ENCODE assay signal across 9 cellular contexts in the genomic region with DNA sequence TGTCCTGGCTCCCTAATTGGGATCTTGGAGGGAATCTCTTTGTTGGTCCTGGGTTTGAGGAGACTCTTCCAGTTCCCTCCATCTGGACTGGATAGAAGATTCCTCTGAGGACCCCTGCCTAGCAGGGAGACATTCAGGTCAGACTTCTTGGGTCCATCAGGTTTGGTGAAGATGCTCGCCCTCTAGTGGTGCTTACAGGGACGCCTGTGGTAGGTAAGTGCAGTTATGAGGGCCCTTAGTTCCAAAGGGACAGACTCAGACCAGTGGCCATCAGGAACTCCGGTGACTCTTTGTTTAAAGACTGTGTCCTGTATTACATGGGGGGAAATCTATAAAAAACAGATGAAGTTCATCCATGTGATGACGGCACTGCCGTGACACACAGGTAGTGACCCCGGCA. TPM values are rescaled to one million over a fixed set of nuclear protein-coding genes. Genes with fewer than 3 reads are reported as not detected.
DNase-seq lines count a peak whose midpoint lies in the region; ATAC-seq, FAIRE-seq and TF ChIP-seq lines count a peak whose summit lies in the region.
"Not testable (repeated sequence)": the region's sequence is repeated elsewhere in the genome, so short reads cannot be mapped to it uniquely, and the experiment has no call there.
"Had no signal": no experiment of that assay in that cellular context is flagged by ENCODE, and none has a peak within 500 bp of the region (broad histone marks: within the 10 kb centered on the region; RNA-seq: fewer than 3 reads in every experiment).

No MANE protein-coding gene starts in this region.

- peak; percentile 33; the same call in 1 of the 2 replicates for ATAC-seq in PC-3
- ATAC-seq in GM12878 = peak; percentile 63
- ATAC-seq in right lobe of liver = peak; percentile 64 to 78 (median 68)

- H3K36me3 ChIP-seq in Karpas-422 (ENCODE audit: insufficient read depth, low read length); PC-3 (ENCODE audit: low read depth, low read length); GM12878 (ENCODE audit: control insufficient read depth in 2 of 2, insufficient read depth in 2 of 2, low read length in 1 of 2); right lobe of liver: not testable (repeated sequence)

- not testable (repeated sequence) for H3K79me2 ChIP-seq in Karpas-422 (ENCODE audit: low read length); PC-3 (ENCODE audit: low read length); GM12878 (ENCODE audit: control insufficient read depth, insufficient read depth, low read length)

- CTCF ChIA-PET in PC-3 (lab: Charles Lee); GM12878 (lab: Yijun Ruan, JAX): not testable (repeated sequence)

- not testable (repeated sequence) for H3K9me2 ChIP-seq in Karpas-422 (replicated peaks; ENCODE audit: insufficient read depth, low read length); PC-3 (replicated peaks; ENCODE audit: low read length)

- intact Hi-C loops in PC-3 (cut with micrococcal nuclease); GM12878 (cut with micrococcal nuclease; ENCODE audit: unreplicated experiment); right lobe of liver (cut with DNase I): not testable (repeated sequence)

- H3K27ac ChIP-seq in Karpas-422 (ENCODE audit: low read length); PC-3 (ENCODE audit: low read length); GM12878 (ENCODE audit: control insufficient read depth, insufficient read depth); right lobe of liver: not testable (repeated sequence)

- not testable (repeated sequence) for H3K4me1 ChIP-seq in Karpas-422 (ENCODE audit: low read length); PC-3 (ENCODE audit: insufficient read depth, low read length); GM12878 (ENCODE audit: control insufficient read depth, insufficient read depth, low read length); right lobe of liver

- in situ Hi-C loops in GM12878 (cut with MboI) = not testable (repeated sequence)

- not testable (repeated sequence) for TF ChIP-seq RAD21 in GM12878 (IDR thresholded peaks at IDR 0.05; ENCODE audit: insufficient read depth, low read depth, low read length)

- H3K4me3 ChIP-seq in AG10803 (ENCODE audit: low read length); Karpas-422 (ENCODE audit: low read length); PC-3 (ENCODE audit: low read length); GM12878; right lobe of liver: not testable (repeated sequence)

- H3K4me2 ChIP-seq in Karpas-422 (ENCODE audit: low read depth, low read length, poor library complexity, severe bottlenecking); PC-3 (ENCODE audit: low read length); GM12878 (ENCODE audit: control insufficient read depth, insufficient read depth): not testable (repeated sequence)

- FAIRE-seq in GM12891 (lab: Jason Lieb, UNC) = peak; percentile 61
- not testable (repeated sequence) for FAIRE-seq in GM12878 (lab: Jason Lieb, UNC)

- H3K9me3 ChIP-seq in Karpas-422 (ENCODE audit: low read length); PC-3 (ENCODE audit: low read length); GM12878 (replicated peaks; ENCODE audit: control insufficient read depth, insufficient read depth, low read length); right lobe of liver: not testable (repeated sequence)

- H3K27me3 ChIP-seq in Karpas-422 (ENCODE audit: low read length); PC-3 (ENCODE audit: low read length); GM12878 (replicated peaks in 1 of 2; ENCODE audit: control insufficient read depth in 2 of 2, insufficient read depth in 2 of 2, low read length in 1 of 2); right lobe of liver: not testable (repeated sequence)

- H3F3A ChIP-seq in PC-3 (ENCODE audit: low read length, unreplicated experiment) = not testable (repeated sequence)

- TF ChIP-seq POLR2A in GM12891 (IDR thresholded peaks at IDR 0.05; ENCODE audit: low read depth, low read length); GM12878 (IDR thresholded peaks at IDR 0.05; ENCODE audit: low read depth, low read length); right lobe of liver (IDR thresholded peaks at IDR 0.05): not testable (repeated sequence)

- H3K9ac ChIP-seq in Karpas-422 (ENCODE audit: low read length); PC-3 (ENCODE audit: low read length); GM12878 (ENCODE audit: control insufficient read depth, insufficient read depth, low read length): not testable (repeated sequence)

- not testable (repeated sequence) for H4K20me1 ChIP-seq in Karpas-422 (ENCODE audit: insufficient read depth, low read depth, low read length); PC-3 (ENCODE audit: low read length); GM12878 (ENCODE audit: control insufficient read depth, insufficient read depth)

- not testable (repeated sequence) for BruUV-seq in PC-3 (replicated peaks; lab: Mats Ljungman, UMichigan); GM12878 (replicated peaks; lab: Mats Ljungman, UMichigan)

- RAD21 ChIA-PET in GM12878 (lab: Charles Lee; ENCODE audit: unreplicated experiment) = not testable (repeated sequence)

- not testable (repeated sequence) for DNase-seq in AG10803 (ENCODE audit: low read depth); GM12891 (ENCODE audit: insufficient read length, low spot score); PC-3; GM12878 (ENCODE audit: low read depth, low spot score); right lobe of liver
- DNase-seq in Karpas-422 = peak; percentile 27

- SMC1A ChIA-PET in GM12878 (lab: Charles Lee; ENCODE audit: uncharacterized antibody, unreplicated experiment) = not testable (repeated sequence)

- H2AFZ ChIP-seq in Karpas-422 (ENCODE audit: low read length); PC-3 (ENCODE audit: low read length); GM12878 (ENCODE audit: control insufficient read depth, low read depth, low read length): not testable (repeated sequence)

- WGBS in GM12878 (ENCODE audit: insufficient coverage, insufficient replicate concordance, low lambda C conversion rate, missing lambda C conversion rate) = 40% methylated on average over 4 of the region's 6 CpGs
- 13% methylated on average over 2 of the region's 6 CpGs for WGBS in right lobe of liver (ENCODE audit: insufficient coverage, low coverage, low lambda C conversion rate, missing lambda C conversion rate)

- POLR2A ChIA-PET in PC-3 (lab: Charles Lee; ENCODE audit: unreplicated experiment); GM12878 (lab: Charles Lee): not testable (repeated sequence)

- TF ChIP-seq CTCF in AG10803 (conservative IDR thresholded peaks at IDR 0.05; ENCODE audit: low read length) (0 out of 2 replicates have a peak, but pooled peaks have one; percentile 0), GM12878 (IDR thresholded peaks at IDR 0.05 in 2 of 3, conservative IDR thresholded peaks at IDR 0.05 in 1 of 3; ENCODE audit: control insufficient read depth in 2 of 3, extremely low read depth in 1 of 3, insufficient read depth in 1 of 3, low read depth in 3 of 3, low read length in 3 of 3) (peak in 1 of 3 experiments; percentile 1; a peak in 1 of 6 replicates), right lobe of liver (IDR thresholded peaks at IDR 0.05) (peak in 2 of 4 donors; percentile 13)
- TF ChIP-seq CTCF in PC-3 (conservative IDR thresholded peaks at IDR 0.05; ENCODE audit: low read depth, low read length) = not testable (repeated sequence)

- TF ChIP-seq EP300 in GM12878 (IDR thresholded peaks at IDR 0.05; ENCODE audit: borderline replicate concordance in 1 of 2, control insufficient read depth in 1 of 2, low read depth in 2 of 2, low read length in 2 of 2) = not testable (repeated sequence)

RNA-seq across cellular contexts. Expression of a gene that starts 7.9 kb away (rescaled TPM):
- polyA plus RNA-seq in GM12891 (2012; ENCODE audit: low read depth, missing spikeins) = not detected
- not detected in 2 replicates for total RNA-seq in Karpas-422 (2014; rRNA removed; shearing (Covaris generic); ENCODE audit: low replicate concordance)
- total RNA-seq in PC-3 (2014; rRNA removed) (not detected in 2 replicates), GM12878 (2014; rRNA removed) (not detected in 2 replicates), GM12878 (2014; rRNA removed; fragmentation: Illumina TruSeq; extraction: Trizol) (not detected in 2 replicates), GM12878 (2021) (not detected in 2 replicates), right lobe of liver (under 1 TPM in 1 of 6 experiments, not detected in 5; 0.49 TPM)
- total RNA-seq in GM12878 (2013; cell fraction: nucleolus; rRNA removed) = not detected in 2 replicates
- polyA plus RNA-seq in GM12878 (2011; ENCODE audit: low read depth) = not detected
- polyA plus RNA-seq in GM12878 (2011; rRNA removed) (not detected in 2 replicates), GM12878 (2014; fragmentation: Illumina TruSeq; extraction: Trizol) (not detected in 2 replicates), GM12878 (2014; fragmentation: Nextera tagmentation; extraction: Ambion mirVana) (not detected), GM12878 (2014; rRNA removed) (not detected in 2 replicates), GM12878 (2016; fragmentation: Nextera tagmentation; extraction: Ambion mirVana) (not detected)
- polyA plus RNA-seq in GM12878 (2011; cell fraction: cytosol; rRNA removed) = not detected in 2 replicates
- not detected in 2 replicates for polyA plus RNA-seq in GM12878 (2011; cell fraction: nucleus; rRNA removed)
- not detected in 2 replicates for polyA plus RNA-seq in GM12878 (2012)
- polyA minus RNA-seq in GM12878 (2011; rRNA and poly(A)+ RNA removed) = not detected in 2 replicates
- not detected in 2 replicates for polyA minus RNA-seq in GM12878 (2011; cell fraction: cytosol; rRNA and poly(A)+ RNA removed)
- not detected in 2 replicates for polyA minus RNA-seq in GM12878 (2011; cell fraction: nucleus; rRNA and poly(A)+ RNA removed)
- total RNA-seq: H7 had no signal
- polyA plus RNA-seq: CD14-positive monocyte had no signal

RNA-seq across cellular contexts. Expression of a gene that starts 23.0 kb away (rescaled TPM):
- not detected for polyA plus RNA-seq in GM12891 (2012; ENCODE audit: low read depth, missing spikeins)
- not detected in 2 replicates for total RNA-seq in Karpas-422 (2014; rRNA removed; shearing (Covaris generic); ENCODE audit: low replicate concordance)
- total RNA-seq in PC-3 (2014; rRNA removed) (not detected in 2 replicates), GM12878 (2014; rRNA removed) (not detected in 2 replicates), GM12878 (2014; rRNA removed; fragmentation: Illumina TruSeq; extraction: Trizol) (not detected in 2 replicates), GM12878 (2021) (not detected in 2 replicates), right lobe of liver (not detected)
- total RNA-seq in GM12878 (2013; cell fraction: nucleolus; rRNA removed) = not detected in 2 replicates
- polyA plus RNA-seq in GM12878 (2011; ENCODE audit: low read depth) = not detected
- polyA plus RNA-seq in GM12878 (2011; rRNA removed) (not detected in 2 replicates), GM12878 (2014; fragmentation: Illumina TruSeq; extraction: Trizol) (not detected in 2 replicates), GM12878 (2014; fragmentation: Nextera tagmentation; extraction: Ambion mirVana) (not detected), GM12878 (2014; rRNA removed) (not detected in 2 replicates), GM12878 (2016; fragmentation: Nextera tagmentation; extraction: Ambion mirVana) (not detected)
- polyA plus RNA-seq in GM12878 (2011; cell fraction: cytosol; rRNA removed) = not detected in 2 replicates
- not detected in 2 replicates for polyA plus RNA-seq in GM12878 (2011; cell fraction: nucleus; rRNA removed)
- polyA plus RNA-seq in GM12878 (2012) = not detected in 2 replicates
- not detected in 2 replicates for polyA minus RNA-seq in GM12878 (2011; rRNA and poly(A)+ RNA removed)
- polyA minus RNA-seq in GM12878 (2011; cell fraction: cytosol; rRNA and poly(A)+ RNA removed) = not detected in 2 replicates
- not detected in 2 replicates for polyA minus RNA-seq in GM12878 (2011; cell fraction: nucleus; rRNA and poly(A)+ RNA removed)
- total RNA-seq: H7 had no signal
- polyA plus RNA-seq: CD14-positive monocyte had no signal

RNA-seq across cellular contexts. Expression of a gene that starts 26.3 kb away (rescaled TPM):
- not detected for polyA plus RNA-seq in GM12891 (2012; ENCODE audit: low read depth, missing spikeins)
- total RNA-seq in Karpas-422 (2014; rRNA removed; shearing (Covaris generic); ENCODE audit: low replicate concordance) = not detected in 2 replicates
- total RNA-seq in PC-3 (2014; rRNA removed) (not detected in 2 replicates), GM12878 (2014; rRNA removed) (not detected in 2 replicates), GM12878 (2014; rRNA removed; fragmentation: Illumina TruSeq; extraction: Trizol) (not detected in 2 replicates), GM12878 (2021) (not detected in 2 replicates), right lobe of liver (1 to 10 TPM in 2 of 6 experiments, under 1 TPM in 2, not detected in 2; 0.13 to 6.0 (median 1.8) TPM)
- not detected in 2 replicates for total RNA-seq in GM12878 (2013; cell fraction: nucleolus; rRNA removed)
- polyA plus RNA-seq in GM12878 (2011; ENCODE audit: low read depth) = not detected
- polyA plus RNA-seq in GM12878 (2011; rRNA removed) (not detected in 2 replicates), GM12878 (2014; fragmentation: Illumina TruSeq; extraction: Trizol) (not detected in 2 replicates), GM12878 (2014; fragmentation: Nextera tagmentation; extraction: Ambion mirVana) (not detected), GM12878 (2014; rRNA removed) (not detected in 2 replicates), GM12878 (2016; fragmentation: Nextera tagmentation; extraction: Ambion mirVana) (not detected)
- not detected in 2 replicates for polyA plus RNA-seq in GM12878 (2011; cell fraction: cytosol; rRNA removed)
- polyA plus RNA-seq in GM12878 (2011; cell fraction: nucleus; rRNA removed) = not detected in 2 replicates
- polyA plus RNA-seq in GM12878 (2012) = not detected in 2 replicates
- polyA minus RNA-seq in GM12878 (2011; rRNA and poly(A)+ RNA removed) = not detected in 2 replicates
- not detected in 2 replicates for polyA minus RNA-seq in GM12878 (2011; cell fraction: cytosol; rRNA and poly(A)+ RNA removed)
- polyA minus RNA-seq in GM12878 (2011; cell fraction: nucleus; rRNA and poly(A)+ RNA removed) = not detected in 2 replicates
- total RNA-seq: G401, H7 had no signal
- polyA plus RNA-seq: CD14-positive monocyte had no signal

RNA-seq across cellular contexts. Expression of a gene that starts 38.4 kb away (rescaled TPM):
- polyA plus RNA-seq in GM12891 (2012; ENCODE audit: low read depth, missing spikeins) = not detected
- not detected in 2 replicates for total RNA-seq in Karpas-422 (2014; rRNA removed; shearing (Covaris generic); ENCODE audit: low replicate concordance)
- not detected in 2 replicates for total RNA-seq in PC-3 (2014; rRNA removed)
- not detected in 2 replicates for total RNA-seq in GM12878 (2013; cell fraction: nucleolus; rRNA removed)
- total RNA-seq in GM12878 (2014; rRNA removed) = not detected in 2 replicates
- total RNA-seq in GM12878 (2014; rRNA removed; fragmentation: Illumina TruSeq; extraction: Trizol) = not detected in 2 replicates
- total RNA-seq in GM12878 (2021) = not detected in 2 replicates
- not detected for polyA plus RNA-seq in GM12878 (2011; ENCODE audit: low read depth)
- polyA plus RNA-seq in GM12878 (2011; rRNA removed) = not detected in 2 replicates
- not detected in 2 replicates for polyA plus RNA-seq in GM12878 (2011; cell fraction: cytosol; rRNA removed)
- polyA plus RNA-seq in GM12878 (2011; cell fraction: nucleus; rRNA removed) = not detected in 2 replicates
- polyA plus RNA-seq in GM12878 (2012) = not detected in 2 replicates
- not detected in 2 replicates for polyA plus RNA-seq in GM12878 (2014; fragmentation: Illumina TruSeq; extraction: Trizol)
- polyA plus RNA-seq in GM12878 (2014; fragmentation: Nextera tagmentation; extraction: Ambion mirVana) = not detected
- not detected in 2 replicates for polyA plus RNA-seq in GM12878 (2014; rRNA removed)
- not detected for polyA plus RNA-seq in GM12878 (2016; fragmentation: Nextera tagmentation; extraction: Ambion mirVana)
- not detected in 2 replicates for polyA minus RNA-seq in GM12878 (2011; rRNA and poly(A)+ RNA removed)
- polyA minus RNA-seq in GM12878 (2011; cell fraction: cytosol; rRNA and poly(A)+ RNA removed) = not detected in 2 replicates
- polyA minus RNA-seq in GM12878 (2011; cell fraction: nucleus; rRNA and poly(A)+ RNA removed) = not detected in 2 replicates
- total RNA-seq in right lobe of liver = not detected
- total RNA-seq: H7 had no signal
- polyA plus RNA-seq: CD14-positive monocyte had no signal

RNA-seq across cellular contexts. Expression of a gene that starts 51.1 kb away (rescaled TPM):
- polyA plus RNA-seq in GM12891 (2012; ENCODE audit: low read depth, missing spikeins) = not detected
- total RNA-seq in Karpas-422 (2014; rRNA removed; shearing (Covaris generic); ENCODE audit: low replicate concordance) = not detected in 2 replicates
- total RNA-seq in PC-3 (2014; rRNA removed) (not detected in 2 replicates), GM12878 (2014; rRNA removed) (not detected in 2 replicates), GM12878 (2014; rRNA removed; fragmentation: Illumina TruSeq; extraction: Trizol) (not detected in 2 replicates), GM12878 (2021) (not detected in 2 replicates), right lobe of liver (not detected)
- not detected in 2 replicates for total RNA-seq in GM12878 (2013; cell fraction: nucleolus; rRNA removed)
- polyA plus RNA-seq in GM12878 (2011; ENCODE audit: low read depth) = not detected
- polyA plus RNA-seq in GM12878 (2011; rRNA removed) (not detected in 2 replicates), GM12878 (2014; fragmentation: Illumina TruSeq; extraction: Trizol) (not detected in 2 replicates), GM12878 (2014; fragmentation: Nextera tagmentation; extraction: Ambion mirVana) (not detected), GM12878 (2014; rRNA removed) (not detected in 2 replicates), GM12878 (2016; fragmentation: Nextera tagmentation; extraction: Ambion mirVana) (not detected)
- polyA plus RNA-seq in GM12878 (2011; cell fraction: cytosol; rRNA removed) = not detected in 2 replicates
- polyA plus RNA-seq in GM12878 (2011; cell fraction: nucleus; rRNA removed) = not detected in 2 replicates
- not detected in 2 replicates for polyA plus RNA-seq in GM12878 (2012)
- polyA minus RNA-seq in GM12878 (2011; rRNA and poly(A)+ RNA removed) = not detected in 2 replicates
- not detected in 2 replicates for polyA minus RNA-seq in GM12878 (2011; cell fraction: cytosol; rRNA and poly(A)+ RNA removed)
- polyA minus RNA-seq in GM12878 (2011; cell fraction: nucleus; rRNA and poly(A)+ RNA removed) = not detected in 2 replicates
- total RNA-seq: G401, H7 had no signal
- polyA plus RNA-seq: CD14-positive monocyte had no signal
